25 cellular contexts compared by ENCODE assay signal in the genomic region with DNA sequence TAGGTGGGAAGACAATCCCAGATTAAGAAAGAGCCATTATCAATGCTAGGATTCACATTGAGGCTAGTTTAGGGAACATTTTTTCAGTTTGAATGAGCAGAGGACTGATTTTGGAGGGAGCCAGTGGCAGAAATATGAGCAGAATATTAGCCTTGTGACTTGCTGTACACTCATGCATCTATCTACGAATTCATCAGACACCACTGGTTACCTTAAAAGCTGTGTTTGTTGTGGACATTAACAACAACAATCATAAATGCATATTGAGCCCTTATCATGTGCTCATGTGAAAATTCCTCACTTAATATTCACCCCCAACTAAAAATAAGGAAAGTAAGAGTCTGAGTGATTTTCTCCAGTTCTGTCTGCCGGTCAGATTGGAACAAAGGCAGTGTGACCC. TPM values are rescaled to one million over a fixed set of nuclear protein-coding genes. Genes with fewer than 3 reads are reported as not detected.
"Had no signal": no experiment of that assay in that cellular context is flagged by ENCODE, and none has a peak within 500 bp of the region (broad histone marks: within the 10 kb centered on the region; RNA-seq: fewer than 3 reads in every experiment).

No MANE protein-coding gene starts in this region.

- H3K4me1 ChIP-seq: adrenal gland had no signal

- H3K4me3 ChIP-seq: adrenal gland, MG63 had no signal

- H3K36me3 ChIP-seq: adrenal gland, MG63 had no signal

- DNase-seq: activated B cell treated with CpG ODN at 0.5 μM for 24 hours; activated CD4-positive, alpha-beta memory T cell treated with anti-CD3 and anti-CD28 coated beads for 36 hours; activated CD4-positive, alpha-beta T cell treated with anti-CD3 and anti-CD28 coated beads for 1 hour; activated CD4-positive, alpha-beta T cell treated with anti-CD3 and anti-CD28 coated beads, Interleukin-2, amount 10 ng/mL, durations not matched to agents 7 days and 5 days; activated CD8-positive, alpha-beta memory T cell treated with anti-CD3 and anti-CD28 coated beads, Interleukin-2, amount 50 U/mL, for 4 hours; activated naive CD4-positive, alpha-beta T cell treated with anti-CD3 and anti-CD28 coated beads, Interleukin-2, amount 50 U/mL, for 16 hours; activated naive CD8-positive, alpha-beta T cell treated with anti-CD3 and anti-CD28 coated beads, Interleukin-2, amount 10 ng/mL, durations not matched to agents 7 days and 5 days; adrenal gland; anterior cingulate cortex; caudate nucleus; MV-4-11; NCI-H1092 treated with DMSO at 0.1 percent for 48 hours; NCI-H1417 treated with DMSO at 0.1 percent for 48 hours; NCI-H1694; NCI-H2029 treated with DMSO at 0.1 percent for 48 hours; NCI-H510A treated with DMSO at 0.1 percent for 48 hours; NCI-H69; NK-92 treated with Interleukin-12 subunit alpha and Interleukin-12 subunit beta, amount 100 ng/mL, for 24 hours; OCI-M1; SHP77 treated with DMSO at 0.1 percent for 48 hours; T1000 had no signal

- H3K9me3 ChIP-seq: adrenal gland had no signal

- H3K4me2 ChIP-seq: KMS-11 had no signal

- H3K4me1 Mint-ChIP-seq: activated B cell treated with CpG ODN at 0.5 μM for 24 hours; activated CD4-positive, alpha-beta T cell treated with anti-CD3 and anti-CD28 coated beads, Interleukin-2, amount 10 ng/mL, durations not matched to agents 7 days and 5 days; activated naive CD8-positive, alpha-beta T cell treated with anti-CD3 and anti-CD28 coated beads, Interleukin-2, amount 10 ng/mL, durations not matched to agents 7 days and 5 days had no signal

- H3K27ac ChIP-seq: adrenal gland, KMS-11 had no signal

- H3K9ac ChIP-seq: KMS-11 had no signal

- H3K36me3 Mint-ChIP-seq: activated CD4-positive, alpha-beta memory T cell treated with anti-CD3 and anti-CD28 coated beads for 36 hours; activated naive CD8-positive, alpha-beta T cell treated with anti-CD3 and anti-CD28 coated beads, Interleukin-2, amount 10 ng/mL, durations not matched to agents 7 days and 5 days had no signal

- H3K27me3 ChIP-seq: adrenal gland, MG63 had no signal

- H3K4me3 Mint-ChIP-seq: activated B cell treated with CpG ODN at 0.5 μM for 24 hours; activated CD4-positive, alpha-beta memory T cell treated with anti-CD3 and anti-CD28 coated beads for 36 hours; activated CD4-positive, alpha-beta T cell treated with anti-CD3 and anti-CD28 coated beads, Interleukin-2, amount 10 ng/mL, durations not matched to agents 7 days and 5 days; activated naive CD8-positive, alpha-beta T cell treated with anti-CD3 and anti-CD28 coated beads, Interleukin-2, amount 10 ng/mL, durations not matched to agents 7 days and 5 days; T-helper 1 cell treated with Interleukin-12 subunit alpha and Interleukin-12 subunit beta and Interleukin-4 antibody, amounts not matched to agents 30 μg/mL and 1 μg/mL, for 36 hours had no signal

- H3K27ac Mint-ChIP-seq: activated B cell treated with CpG ODN at 0.5 μM for 24 hours; activated CD4-positive, alpha-beta memory T cell treated with anti-CD3 and anti-CD28 coated beads for 36 hours; activated CD4-positive, alpha-beta T cell treated with anti-CD3 and anti-CD28 coated beads, Interleukin-2, amount 10 ng/mL, durations not matched to agents 7 days and 5 days; activated naive CD8-positive, alpha-beta T cell treated with anti-CD3 and anti-CD28 coated beads, Interleukin-2, amount 10 ng/mL, durations not matched to agents 7 days and 5 days; T-helper 1 cell treated with Interleukin-12 subunit alpha and Interleukin-12 subunit beta and Interleukin-4 antibody, amounts not matched to agents 30 μg/mL and 1 μg/mL, for 36 hours had no signal

- H3K9me3 Mint-ChIP-seq: activated naive CD8-positive, alpha-beta T cell treated with anti-CD3 and anti-CD28 coated beads, Interleukin-2, amount 10 ng/mL, durations not matched to agents 7 days and 5 days; T-helper 1 cell treated with Interleukin-12 subunit alpha and Interleukin-12 subunit beta and Interleukin-4 antibody, amounts not matched to agents 30 μg/mL and 1 μg/mL, for 36 hours had no signal

RNA-seq across cellular contexts. Expression of a gene that starts 9.9 kb away (rescaled TPM):
- total RNA-seq: activated B cell treated with CpG ODN at 0.5 μM for 24 hours; activated CD4-positive, alpha-beta memory T cell treated with anti-CD3 and anti-CD28 coated beads for 36 hours; activated CD4-positive, alpha-beta T cell treated with anti-CD3 and anti-CD28 coated beads, Interleukin-2, amount 10 ng/mL, durations not matched to agents 7 days and 5 days; activated CD8-positive, alpha-beta memory T cell treated with anti-CD3 and anti-CD28 coated beads for 36 hours; activated naive CD8-positive, alpha-beta T cell treated with anti-CD3 and anti-CD28 coated beads, Interleukin-2, amount 10 ng/mL, durations not matched to agents 7 days and 5 days had no signal
